In the genomic region with DNA sequence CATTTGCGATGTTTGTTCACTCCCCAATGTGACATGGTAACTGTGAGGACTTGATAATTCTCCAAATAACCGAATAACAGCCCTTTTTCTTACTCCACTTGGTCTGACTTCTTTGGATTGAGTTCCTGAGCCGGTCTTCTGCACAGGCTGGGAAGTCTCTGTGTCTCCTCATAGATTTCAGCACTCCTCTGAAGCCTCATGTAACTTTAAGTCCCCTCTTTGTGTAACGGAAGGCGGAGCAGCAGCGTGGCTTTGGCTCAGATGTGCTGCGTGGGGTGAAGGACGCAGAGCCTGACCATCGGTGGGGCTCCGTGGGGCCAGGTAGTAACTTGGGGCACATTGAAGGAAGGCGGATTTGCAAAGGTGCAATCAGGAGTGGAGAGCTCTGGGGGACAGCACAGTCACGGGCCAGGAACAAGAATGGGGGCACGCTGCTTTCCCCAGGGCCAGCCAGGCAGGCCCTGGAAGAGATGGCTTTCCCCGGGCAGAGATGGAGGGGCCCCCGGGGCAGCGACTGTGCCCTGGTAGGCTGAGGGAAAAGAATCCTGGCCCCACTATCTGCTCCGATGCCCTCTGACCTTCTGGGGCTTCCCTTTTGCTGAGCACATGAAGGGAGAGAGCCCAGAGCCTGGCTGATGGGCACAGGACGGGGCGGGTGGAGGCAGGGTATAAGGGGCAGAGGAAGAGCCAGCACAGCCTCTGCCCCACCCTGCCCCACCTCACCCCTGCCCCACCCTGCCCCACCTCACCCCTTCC, we compare ENCODE assay signal across 20 cellular contexts. TPM values are rescaled to one million over a fixed set of nuclear protein-coding genes. Genes with fewer than 3 reads are reported as not detected.
DNase-seq lines count a peak whose midpoint lies in the region; ATAC-seq, FAIRE-seq and TF ChIP-seq lines count a peak whose summit lies in the region.
"Had no signal": no experiment of that assay in that cellular context is flagged by ENCODE, and none has a peak within 500 bp of the region (broad histone marks: within the 10 kb centered on the region; RNA-seq: fewer than 3 reads in every experiment).

No MANE protein-coding gene starts in this region.

- H3K4me3 Mint-ChIP-seq in natural killer cell treated with Interleukin-12 subunit alpha and Interleukin-12 subunit beta and Interleukin-15 and Interleukin-18, amount 100 ng/mL, for 72 hours = no peak overlapping the region
- H3K4me3 Mint-ChIP-seq in natural killer cell = no peak overlapping the region
- H3K4me3 Mint-ChIP-seq in CD4-positive, alpha-beta T cell = no peak overlapping the region
- H3K4me3 Mint-ChIP-seq: B cell, GM23338 had no signal

- WGBS in thyroid gland, 2 donors = 89 to 92% methylated on average over 19 of the region's 19 CpGs

- no peak overlapping the region for H3K4me3 ChIP-seq in right atrium auricular region
- H3K4me3 ChIP-seq in thyroid gland (replicated peaks in 1 of 3) = no peak overlapping the region
- H3K4me3 ChIP-seq: GM23338 had no signal

- H3K4me1 ChIP-seq in right atrium auricular region = peaks cover 0 to 28% of the 10 kb centered on the region in 2 donors
- no peaks in the 10 kb centered on the region for H3K4me1 ChIP-seq in thyroid gland

- H3K27ac Mint-ChIP-seq in natural killer cell treated with Interleukin-12 subunit alpha and Interleukin-12 subunit beta and Interleukin-15 and Interleukin-18, amount 100 ng/mL, for 72 hours = no peak overlapping the region
- H3K27ac Mint-ChIP-seq in natural killer cell = no peak overlapping the region
- no peak overlapping the region for H3K27ac Mint-ChIP-seq in CD4-positive, alpha-beta T cell
- H3K27ac Mint-ChIP-seq: B cell, GM23338 had no signal

- intact Hi-C loops in natural killer cell (cut with micrococcal nuclease) (no loop called here), posterior vena cava (cut with DNase I) (no loop called here), thyroid gland (cut with DNase I) (no loop called here)
- intact Hi-C loops in CD4-positive, alpha-beta T cell (cut with DNase I, micrococcal nuclease) = no loop called here

- POLR2A ChIA-PET in CD4-positive, alpha-beta T cell (lab: Charles Lee) = no interaction called here

- no peak for TF ChIP-seq POLR2A in thyroid gland (IDR thresholded peaks at IDR 0.05)

- H3K9me3 ChIP-seq in right atrium auricular region (no peaks in the 10 kb centered on the region), thyroid gland (no peaks in the 10 kb centered on the region)
- no peaks in the 10 kb centered on the region for H3K9me3 ChIP-seq in CD4-positive, alpha-beta T cell (ENCODE audit: control insufficient read depth, low read length)

- H3K36me3 ChIP-seq in right atrium auricular region = peaks cover 91% of the 10 kb centered on the region
- no peaks in the 10 kb centered on the region for H3K36me3 ChIP-seq in thyroid gland

- H3K9me3 Mint-ChIP-seq in natural killer cell treated with Interleukin-12 subunit alpha and Interleukin-12 subunit beta and Interleukin-15 and Interleukin-18, amount 100 ng/mL, for 72 hours = no peaks in the 10 kb centered on the region
- H3K9me3 Mint-ChIP-seq in natural killer cell = no peaks in the 10 kb centered on the region
- H3K9me3 Mint-ChIP-seq in CD4-positive, alpha-beta T cell = no peaks in the 10 kb centered on the region
- H3K9me3 Mint-ChIP-seq: GM23338 had no signal

- TF ChIP-seq CTCF in natural killer cell (IDR thresholded peaks at IDR 0.05) (no peak), right atrium auricular region (IDR thresholded peaks at IDR 0.05) (no peak), thyroid gland (IDR thresholded peaks at IDR 0.05) (no peak)
- TF ChIP-seq CTCF in CD4-positive, alpha-beta T cell (IDR thresholded peaks at IDR 0.05) = no peak

- DNase-seq in natural killer cell treated with Interleukin-12 subunit alpha and Interleukin-12 subunit beta and Interleukin-15 and Interleukin-18, amount 100 ng/mL, for 72 hours (ENCODE audit: low spot score) = peak; percentile 22
- DNase-seq in natural killer cell (no peak), right atrium auricular region (ENCODE audit: low spot score) (no peak), posterior vena cava (ENCODE audit: low spot score) (peak; percentile 79), thyroid gland (no peak), HTR-8/SVneo (ENCODE audit: insufficient read length, low spot score) (no peak)
- DNase-seq in CD4-positive, alpha-beta T cell = no peak
- DNase-seq: DMS153, GF-D8, HCEC 1CT, MM.1S, NCI-H1092, NCI-H1436 treated with DMSO at 0.1 percent for 48 hours, NCI-H2029, NCI-H2171 had no signal

- no peaks in the 10 kb centered on the region for H3K36me3 Mint-ChIP-seq in natural killer cell treated with Interleukin-12 subunit alpha and Interleukin-12 subunit beta and Interleukin-15 and Interleukin-18, amount 100 ng/mL, for 72 hours
- H3K36me3 Mint-ChIP-seq in natural killer cell = no peaks in the 10 kb centered on the region
- H3K36me3 Mint-ChIP-seq in CD4-positive, alpha-beta T cell (ENCODE audit: low read depth) = no peaks in the 10 kb centered on the region

- CTCF ChIA-PET in CD4-positive, alpha-beta T cell (lab: Charles Lee) = no interaction called here

- ATAC-seq in natural killer cell treated with Interleukin-12 subunit alpha and Interleukin-12 subunit beta and Interleukin-15 and Interleukin-18, amount 100 ng/mL, for 72 hours = no peak
- ATAC-seq in natural killer cell (no peak), GM18517 (IDR thresholded peaks at IDR 0.05; ENCODE audit: unreplicated experiment) (no peak)
- no peak for ATAC-seq in CD4-positive, alpha-beta T cell (ENCODE audit: poor library complexity)
- ATAC-seq: GM23338, Panc1 had no signal

- no peak for FAIRE-seq in HTR-8/SVneo (lab: Jason Lieb, UNC)

- H3K27me3 Mint-ChIP-seq in natural killer cell treated with Interleukin-12 subunit alpha and Interleukin-12 subunit beta and Interleukin-15 and Interleukin-18, amount 100 ng/mL, for 72 hours = peaks cover 0 to 7% of the 10 kb centered on the region in 2 donors
- H3K27me3 Mint-ChIP-seq in natural killer cell (ENCODE audit: low read depth in 2 of 2) = no peaks in the 10 kb centered on the region
- no peaks in the 10 kb centered on the region for H3K27me3 Mint-ChIP-seq in CD4-positive, alpha-beta T cell

- H3K27ac ChIP-seq in right atrium auricular region (peak overlapping the region; percentile 47 to 55), thyroid gland (no peak overlapping the region)
- H3K27ac ChIP-seq in CD4-positive, alpha-beta T cell (ENCODE audit: low read depth, low read length) = no peak overlapping the region

- H3K27me3 ChIP-seq in right atrium auricular region = no peaks in the 10 kb centered on the region
- no peaks in the 10 kb centered on the region for H3K27me3 ChIP-seq in thyroid gland
- H3K27me3 ChIP-seq in CD4-positive, alpha-beta T cell (ENCODE audit: control insufficient read depth, insufficient read depth, low read length) = no peaks in the 10 kb centered on the region

- H3K4me1 Mint-ChIP-seq in natural killer cell treated with Interleukin-12 subunit alpha and Interleukin-12 subunit beta and Interleukin-15 and Interleukin-18, amount 100 ng/mL, for 72 hours (ENCODE audit: low read depth in 2 of 2) = no peaks in the 10 kb centered on the region
- H3K4me1 Mint-ChIP-seq in natural killer cell = no peaks in the 10 kb centered on the region
- H3K4me1 Mint-ChIP-seq in CD4-positive, alpha-beta T cell (ENCODE audit: low read depth) = no peaks in the 10 kb centered on the region

RNA-seq across cellular contexts. Expression of a gene that starts 56.8 kb away (rescaled TPM):
- not detected for total RNA-seq in natural killer cell treated with Interleukin-12 subunit alpha and Interleukin-12 subunit beta and Interleukin-15 and Interleukin-18, amount 100 ng/mL, for 72 hours
- total RNA-seq in natural killer cell (1 to 10 TPM in 2 of 3 donors, under 1 TPM in 1; 0.50 to 3.9 (median 1.4) TPM), right atrium auricular region (100 to 1,000 TPM; 120 to 168 TPM), posterior vena cava (100 to 1,000 TPM; 178 to 238 TPM), thyroid gland (10 to 100 TPM; 14.1 to 44.3 (median 24.7) TPM)
- under 1 TPM in 1 of 2 experiments, not detected in 1; 0.22 TPM for total RNA-seq in CD4-positive, alpha-beta T cell
- total RNA-seq: LHCN-M2 had no signal

Comparison
In these comparisons a context has a peak if more than half of its experiments do, and no peak if none do; other contexts are left out.
1. DNase-seq: peak in natural killer cell treated with Interleukin-12 subunit alpha and Interleukin-12 subunit beta and Interleukin-15 and Interleukin-18, amount 100 ng/mL, for 72 hours (single experiment) and posterior vena cava (single experiment); none in natural killer cell (single experiment), right atrium auricular region (single experiment), thyroid gland (0 of 2), HTR-8/SVneo (single experiment) and CD4-positive, alpha-beta T cell (0 of 10).
2. H3K27ac ChIP-seq: peak in right atrium auricular region (2 of 2); none in thyroid gland (0 of 3) and CD4-positive, alpha-beta T cell (single experiment).